Comparison of ENCODE assay signal across 32 cellular contexts in genomic region chr6:28118217-28118616, GRCh38. TPM values are rescaled to one million over a fixed set of nuclear protein-coding genes. Genes with fewer than 3 reads are reported as not detected.
"Had no signal": no experiment of that assay in that cellular context is flagged by ENCODE, and none has a peak within 500 bp of the region (broad histone marks: within the 10 kb centered on the region; RNA-seq: fewer than 3 reads in every experiment).

No MANE protein-coding gene starts in this region.

- H3K36me3 ChIP-seq: breast epithelium had no signal

- H3K4me3 ChIP-seq: ascending aorta, breast epithelium, cardiac muscle cell, coronary artery, dorsolateral prefrontal cortex, heart left ventricle had no signal

- H3K27ac Mint-ChIP-seq: activated CD4-positive, alpha-beta memory T cell treated with anti-CD3 and anti-CD28 coated beads for 36 hours; activated CD4-positive, alpha-beta T cell treated with anti-CD3 and anti-CD28 coated beads for 36 hours; activated CD4-positive, alpha-beta T cell treated with anti-CD3 and anti-CD28 coated beads, Interleukin-2, amount 10 ng/mL, durations not matched to agents 24 days and 14 days; activated CD8-positive, alpha-beta memory T cell treated with anti-CD3 and anti-CD28 coated beads, Interleukin-2, amount 10 ng/mL, durations not matched to agents 7 days and 5 days; activated CD8-positive, alpha-beta T cell treated with anti-CD3 and anti-CD28 coated beads, Interleukin-2, amount 10 ng/mL, durations not matched to agents 7 days and 5 days; activated naive CD4-positive, alpha-beta T cell treated with anti-CD3 and anti-CD28 coated beads, Interleukin-2, amount 10 ng/mL, durations not matched to agents 7 days and 5 days; activated naive CD4-positive, alpha-beta T cell treated with anti-CD3 and anti-CD28 coated beads, Interleukin-2, amount 50 U/mL, for 72 hours; activated naive CD8-positive, alpha-beta T cell treated with anti-CD3 and anti-CD28 coated beads, Interleukin-2, amount 10 ng/mL, durations not matched to agents 7 days and 5 days; activated T-helper 1 cell treated with anti-CD3 and anti-CD28 coated beads, Interleukin-12 subunit alpha, Interleukin-12 subunit beta, Interleukin-2, Interleukin-4 antibody, amounts not matched to agents 30 ng/mL and 10 ng/mL and 1 ng/mL, durations not matched to agents 14 hours and 24 hours and 36 hours; brain; dendritic cell treated with granulocyte-macrophage colony-stimulating factor and Interleukin-4, amounts not matched to agents 40 ng/mL and 50 ng/mL, for 4 days; endodermal cell had no signal

- DNase-seq: activated CD4-positive, alpha-beta memory T cell treated with anti-CD3 and anti-CD28 coated beads for 36 hours; activated CD4-positive, alpha-beta T cell treated with anti-CD3 and anti-CD28 coated beads for 36 hours; activated CD4-positive, alpha-beta T cell treated with anti-CD3 and anti-CD28 coated beads, Interleukin-2, amount 10 ng/mL, durations not matched to agents 24 days and 14 days; activated CD4-positive, CD25-positive, alpha-beta regulatory T cell; activated CD4-positive, CD25-positive, alpha-beta regulatory T cell treated with anti-CD3 and anti-CD28 coated beads, Interleukin-2, amount 50 U/mL, for 72 hours; activated CD8-positive, alpha-beta memory T cell treated with anti-CD3 and anti-CD28 coated beads, Interleukin-2, amount 10 ng/mL, durations not matched to agents 7 days and 5 days; activated CD8-positive, alpha-beta memory T cell treated with anti-CD3 and anti-CD28 coated beads, Interleukin-2, amount 50 U/mL, for 4 hours; activated CD8-positive, alpha-beta T cell treated with anti-CD3 and anti-CD28 coated beads, Interleukin-2, amount 10 ng/mL, durations not matched to agents 7 days and 5 days; activated gamma-delta T cell; activated naive CD4-positive, alpha-beta T cell; activated naive CD4-positive, alpha-beta T cell treated with anti-CD3 and anti-CD28 coated beads, Interleukin-2, amount 10 ng/mL, durations not matched to agents 7 days and 5 days; activated naive CD8-positive, alpha-beta T cell treated with anti-CD3 and anti-CD28 coated beads, Interleukin-2, amount 10 ng/mL, durations not matched to agents 7 days and 5 days; activated T-cell treated with anti-CD3 and anti-CD28 coated beads, Interleukin-2, amount 50 U/mL, for 1 hour; activated T-cell treated with anti-CD3 and anti-CD28 coated beads, Interleukin-2, amount 50 U/mL, for 48 hours; central memory CD4-positive, alpha-beta T cell; cerebellar nuclear complex; dorsolateral prefrontal cortex; effector memory CD4-positive, alpha-beta T cell; endodermal cell; foreskin fibroblast; heart left ventricle; T-helper 2 cell had no signal

- H3K4me3 Mint-ChIP-seq: activated CD4-positive, alpha-beta memory T cell treated with anti-CD3 and anti-CD28 coated beads for 36 hours; activated CD4-positive, alpha-beta T cell treated with anti-CD3 and anti-CD28 coated beads for 36 hours; activated CD4-positive, alpha-beta T cell treated with anti-CD3 and anti-CD28 coated beads, Interleukin-2, amount 10 ng/mL, durations not matched to agents 24 days and 14 days; activated CD8-positive, alpha-beta memory T cell treated with anti-CD3 and anti-CD28 coated beads, Interleukin-2, amount 10 ng/mL, durations not matched to agents 7 days and 5 days; activated CD8-positive, alpha-beta T cell treated with anti-CD3 and anti-CD28 coated beads, Interleukin-2, amount 10 ng/mL, durations not matched to agents 7 days and 5 days; activated naive CD4-positive, alpha-beta T cell treated with anti-CD3 and anti-CD28 coated beads, Interleukin-2, amount 10 ng/mL, durations not matched to agents 7 days and 5 days; activated naive CD8-positive, alpha-beta T cell treated with anti-CD3 and anti-CD28 coated beads, Interleukin-2, amount 10 ng/mL, durations not matched to agents 7 days and 5 days; activated T-helper 1 cell treated with anti-CD3 and anti-CD28 coated beads, Interleukin-12 subunit alpha, Interleukin-12 subunit beta, Interleukin-2, Interleukin-4 antibody, amounts not matched to agents 30 ng/mL and 10 ng/mL and 1 ng/mL, durations not matched to agents 14 hours and 24 hours and 36 hours; brain; dendritic cell treated with granulocyte-macrophage colony-stimulating factor and Interleukin-4, amounts not matched to agents 40 ng/mL and 50 ng/mL, for 4 days; endodermal cell had no signal

- H3K27ac ChIP-seq: ascending aorta, breast epithelium, cardiac muscle cell, coronary artery, dorsolateral prefrontal cortex, heart left ventricle had no signal

- H3K27me3 Mint-ChIP-seq: activated CD4-positive, alpha-beta memory T cell treated with anti-CD3 and anti-CD28 coated beads for 36 hours; activated CD4-positive, alpha-beta T cell treated with anti-CD3 and anti-CD28 coated beads for 36 hours; activated CD4-positive, alpha-beta T cell treated with anti-CD3 and anti-CD28 coated beads, Interleukin-2, amount 10 ng/mL, durations not matched to agents 24 days and 14 days; activated CD8-positive, alpha-beta memory T cell treated with anti-CD3 and anti-CD28 coated beads, Interleukin-2, amount 10 ng/mL, durations not matched to agents 7 days and 5 days; activated naive CD4-positive, alpha-beta T cell treated with anti-CD3 and anti-CD28 coated beads, Interleukin-2, amount 10 ng/mL, durations not matched to agents 7 days and 5 days; activated naive CD8-positive, alpha-beta T cell treated with anti-CD3 and anti-CD28 coated beads, Interleukin-2, amount 10 ng/mL, durations not matched to agents 7 days and 5 days; brain; dendritic cell treated with granulocyte-macrophage colony-stimulating factor and Interleukin-4, amounts not matched to agents 40 ng/mL and 50 ng/mL, for 4 days had no signal

- H3K27me3 ChIP-seq: ascending aorta, breast epithelium, cardiac muscle cell, dorsolateral prefrontal cortex, heart left ventricle had no signal

- ATAC-seq: activated CD4-positive, alpha-beta T cell treated with anti-CD3 and anti-CD28 coated beads for 36 hours; activated CD8-positive, alpha-beta memory T cell treated with anti-CD3 and anti-CD28 coated beads, Interleukin-2, amount 10 ng/mL, durations not matched to agents 7 days and 5 days; activated CD8-positive, alpha-beta T cell treated with anti-CD3 and anti-CD28 coated beads, Interleukin-2, amount 10 ng/mL, durations not matched to agents 7 days and 5 days; activated naive CD4-positive, alpha-beta T cell treated with anti-CD3 and anti-CD28 coated beads, Interleukin-2, amount 50 U/mL, for 72 hours; esophagus mucosa; heart left ventricle had no signal

- H3K4me1 ChIP-seq: ascending aorta, breast epithelium, heart left ventricle had no signal

- H3K9me3 ChIP-seq: ascending aorta, breast epithelium, heart left ventricle had no signal

- FAIRE-seq: frontal cortex had no signal

- H3K9me3 Mint-ChIP-seq: activated CD4-positive, alpha-beta memory T cell treated with anti-CD3 and anti-CD28 coated beads for 36 hours; activated CD4-positive, alpha-beta T cell treated with anti-CD3 and anti-CD28 coated beads, Interleukin-2, amount 10 ng/mL, durations not matched to agents 24 days and 14 days; activated naive CD4-positive, alpha-beta T cell treated with anti-CD3 and anti-CD28 coated beads, Interleukin-2, amount 10 ng/mL, durations not matched to agents 7 days and 5 days; activated naive CD4-positive, alpha-beta T cell treated with anti-CD3 and anti-CD28 coated beads, Interleukin-2, amount 50 U/mL, for 72 hours; activated naive CD8-positive, alpha-beta T cell treated with anti-CD3 and anti-CD28 coated beads, Interleukin-2, amount 10 ng/mL, durations not matched to agents 7 days and 5 days; activated T-helper 1 cell treated with anti-CD3 and anti-CD28 coated beads, Interleukin-12 subunit alpha, Interleukin-12 subunit beta, Interleukin-2, Interleukin-4 antibody, amounts not matched to agents 30 ng/mL and 10 ng/mL and 1 ng/mL, durations not matched to agents 14 hours and 24 hours and 36 hours; brain; dendritic cell treated with granulocyte-macrophage colony-stimulating factor and Interleukin-4, amounts not matched to agents 40 ng/mL and 50 ng/mL, for 4 days had no signal

RNA-seq across cellular contexts. Expression of gene ZSCAN16, which starts 6.2 kb away (rescaled TPM):
- total RNA-seq: ascending aorta had no signal

RNA-seq across cellular contexts. Expression of gene ZNF165, which starts 37.8 kb away (rescaled TPM):
- total RNA-seq: ascending aorta had no signal
